Comparison of ENCODE assay signal across 22 cellular contexts in the genomic region with DNA sequence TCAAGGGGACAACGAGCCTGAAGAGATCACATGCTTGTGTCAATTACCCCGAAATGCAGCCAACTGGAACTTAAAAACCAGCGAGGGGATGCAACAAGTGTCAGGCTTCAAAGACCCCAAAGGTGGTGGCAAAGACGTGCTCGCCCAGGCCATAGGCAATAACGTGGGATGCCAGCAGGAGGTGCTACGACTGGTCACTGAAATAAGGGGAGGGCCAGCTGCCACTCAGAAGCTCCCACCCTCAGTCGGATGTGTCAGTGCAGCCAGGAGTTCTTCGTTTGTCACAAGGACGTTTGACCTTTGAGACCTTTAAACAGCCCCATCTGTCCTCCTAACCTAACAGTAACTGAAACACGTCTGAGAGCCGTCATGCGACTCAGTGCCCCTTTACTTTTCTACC.
A peak's percentile ranks its signal among the peaks of the same experiment; 100 is the strongest.
DNase-seq lines count a peak whose midpoint lies in the region; ATAC-seq, FAIRE-seq and TF ChIP-seq lines count a peak whose summit lies in the region.
"Had no signal": no experiment of that assay in that cellular context is flagged by ENCODE, and none has a peak within 500 bp of the region (broad histone marks: within the 10 kb centered on the region; RNA-seq: fewer than 3 reads in every experiment).

No MANE protein-coding gene starts in this region.

- no peaks in the 10 kb centered on the region for H3K9me2 ChIP-seq in Karpas-422 (replicated peaks; ENCODE audit: insufficient read depth, low read length)

- no peaks in the 10 kb centered on the region for H3K79me2 ChIP-seq in Karpas-422 (ENCODE audit: low read length)
- no peaks in the 10 kb centered on the region for H3K79me2 ChIP-seq in neural progenitor cell (ENCODE audit: low read depth)

- in situ Hi-C loops in SK-MEL-5 (cut with HindIII; ENCODE audit: low pct_unique_long_range_greater_than_20kb, low sequenced_read_pairs) (no loop called here), HAP-1 (cut with MboI; ENCODE audit: low sequenced_read_pairs) (no loop called here)

- TF ChIP-seq CTCF in neural progenitor cell (IDR thresholded peaks at IDR 0.05), result peak; percentile 10

- no peaks in the 10 kb centered on the region for H3K36me3 Mint-ChIP-seq in neural progenitor cell
- H3K36me3 Mint-ChIP-seq: CD14-positive monocyte had no signal

- H3K36me3 ChIP-seq in Karpas-422 (ENCODE audit: insufficient read depth, low read length) (no peaks in the 10 kb centered on the region), neural progenitor cell (no peaks in the 10 kb centered on the region), small intestine (ENCODE audit: control insufficient read depth in 2 of 2, insufficient read depth in 2 of 2, low read length in 2 of 2) (no peaks in the 10 kb centered on the region), HAP-1 (replicated peaks) (no peaks in the 10 kb centered on the region)

- WGBS in small intestine, 3 donors, result 70 to 81% (median 72%) methylated on average over 13 of the region's 13 CpGs

- FAIRE-seq in small intestine (lab: Jason Lieb, UNC), result no peak

- H3K4me2 ChIP-seq in Karpas-422 (ENCODE audit: low read depth, low read length, poor library complexity, severe bottlenecking), result no peak overlapping the region
- H3K4me2 ChIP-seq in neural progenitor cell, result no peak overlapping the region
- H3K4me2 ChIP-seq: PC-9 had no signal

- intact Hi-C loops in left ventricle myocardium superior (cut with micrococcal nuclease), result no loop called here
- intact Hi-C loops in cardiac septum (cut with DNase I), result no loop called here

- H3K4me1 ChIP-seq in Karpas-422 (ENCODE audit: low read length) (no peaks in the 10 kb centered on the region), neural progenitor cell (no peaks in the 10 kb centered on the region), small intestine (ENCODE audit: control insufficient read depth in 2 of 2, insufficient read depth in 1 of 2, low read depth in 1 of 2, low read length in 1 of 2) (no peaks in the 10 kb centered on the region), HAP-1 (no peaks in the 10 kb centered on the region)

- H3F3A ChIP-seq in neural progenitor cell (ENCODE audit: low read depth), result no peaks in the 10 kb centered on the region

- H3K9me3 ChIP-seq in Karpas-422 (ENCODE audit: low read length), result peaks cover 3% of the 10 kb centered on the region; the same call in 1 of the 2 replicates
- H3K9me3 ChIP-seq in neural progenitor cell (ENCODE audit: low read depth), result no peaks in the 10 kb centered on the region
- no peaks in the 10 kb centered on the region for H3K9me3 ChIP-seq in small intestine (ENCODE audit: control insufficient read depth, low read depth)
- no peaks in the 10 kb centered on the region for H3K9me3 ChIP-seq in HAP-1

- no peak for ATAC-seq in left ventricle myocardium superior
- ATAC-seq: HCT116 had no signal

- H3K27me3 ChIP-seq in Karpas-422 (ENCODE audit: low read length), result no peaks in the 10 kb centered on the region
- no peaks in the 10 kb centered on the region for H3K27me3 ChIP-seq in neural progenitor cell
- no peaks in the 10 kb centered on the region for H3K27me3 ChIP-seq in small intestine (ENCODE audit: control insufficient read depth in 2 of 2, insufficient read depth in 2 of 2, low read length in 2 of 2)
- no peaks in the 10 kb centered on the region for H3K27me3 ChIP-seq in HAP-1 (ENCODE audit: low read depth)

- H3K27ac ChIP-seq in Karpas-422 (ENCODE audit: low read length) (no peak overlapping the region), neural progenitor cell (no peak overlapping the region), small intestine (ENCODE audit: low read depth in 1 of 2, low read length in 1 of 2) (no peak overlapping the region)
- H3K27ac ChIP-seq: PC-9 had no signal

- H3K4me1 Mint-ChIP-seq in neural progenitor cell, result no peaks in the 10 kb centered on the region
- H3K4me1 Mint-ChIP-seq: CD14-positive monocyte had no signal

- 0 out of 2 replicates have a peak overlapping the region, but pooled peaks have one; percentile 50 for H2AFZ ChIP-seq in Karpas-422 (ENCODE audit: low read length)
- H2AFZ ChIP-seq in neural progenitor cell (replicated peaks), result no peak overlapping the region
- H2AFZ ChIP-seq: PC-9 had no signal

- H3K4me3 ChIP-seq in Karpas-422 (ENCODE audit: low read length) (no peak overlapping the region), neural progenitor cell (no peak overlapping the region), small intestine (ENCODE audit: low read depth in 1 of 2, low read length in 2 of 2) (no peak overlapping the region), HAP-1 (no peak overlapping the region)
- H3K4me3 ChIP-seq: PC-9 had no signal

- H3K27me3 Mint-ChIP-seq in neural progenitor cell (ENCODE audit: insufficient read depth, low read depth), result no peaks in the 10 kb centered on the region

- H3K9ac ChIP-seq in Karpas-422 (ENCODE audit: low read length), result no peak overlapping the region
- H3K9ac ChIP-seq in neural progenitor cell, result no peak overlapping the region

- H3K27ac Mint-ChIP-seq in neural progenitor cell, result no peak overlapping the region
- H3K27ac Mint-ChIP-seq: CD14-positive monocyte had no signal

- H3K4me3 Mint-ChIP-seq in neural progenitor cell, result no peak overlapping the region
- H3K4me3 Mint-ChIP-seq: CD14-positive monocyte had no signal

- DNase-seq in left ventricle myocardium superior (peak; percentile 13), cardiac septum (ENCODE audit: low spot score) (no peak), Karpas-422 (no peak), SK-MEL-5 (ENCODE audit: low read depth, low spot score) (peak; percentile 36), neural progenitor cell (ENCODE audit: low spot score) (no peak), small intestine (no peak), HAP-1 (ENCODE audit: low spot score in 2 of 2) (no peak), putamen (ENCODE audit: low spot score) (no peak)
- DNase-seq: AML-193, GF-D8, KG1, NCI-H1694, NCI-H2081, NCI-H2171, NCI-H345, NCI-H524, NCI-H774, PC-9, RPMI8226, SHP77 had no signal

- H4K20me1 ChIP-seq in Karpas-422 (ENCODE audit: insufficient read depth, low read depth, low read length), result no peaks in the 10 kb centered on the region
- H4K20me1 ChIP-seq in neural progenitor cell (ENCODE audit: low read depth), result no peaks in the 10 kb centered on the region

- no peaks in the 10 kb centered on the region for H3K9me3 Mint-ChIP-seq in neural progenitor cell

Comparison
In these comparisons a context has a peak if more than half of its experiments do, and no peak if none do; other contexts are left out.
1. DNase-seq: peak in left ventricle myocardium superior (single experiment) and SK-MEL-5 (single experiment); none in cardiac septum (single experiment), Karpas-422 (single experiment), neural progenitor cell (single experiment), small intestine (single experiment), HAP-1 (0 of 2) and putamen (single experiment).